16 cellular contexts compared by ENCODE assay signal in the genomic region with DNA sequence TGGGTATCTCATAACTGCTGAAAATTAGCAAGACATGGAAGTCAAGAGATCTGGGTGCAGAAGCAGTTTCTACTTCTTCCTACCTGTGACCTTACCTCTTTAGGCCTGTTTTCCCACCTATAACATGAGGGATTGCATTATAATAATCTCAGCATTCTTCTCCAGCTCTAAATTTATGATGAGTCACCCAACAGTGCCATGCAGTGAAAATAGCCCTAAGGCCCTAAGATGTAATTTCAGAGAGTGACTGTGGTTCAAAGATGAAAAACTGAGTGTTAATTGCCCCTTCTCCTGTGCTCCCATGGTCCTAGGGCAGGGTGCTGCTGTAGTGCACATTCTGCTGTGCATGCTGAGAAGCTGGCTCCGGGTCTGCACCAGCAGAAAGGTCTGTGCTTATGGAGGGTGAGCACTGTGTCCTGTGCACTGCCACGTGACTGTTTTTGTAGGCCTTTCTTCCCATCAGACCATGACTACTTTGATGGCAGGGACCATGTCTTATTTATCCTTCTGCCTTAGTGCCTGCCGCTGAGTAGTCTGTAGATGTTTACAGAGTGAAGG. TPM values are rescaled to one million over a fixed set of nuclear protein-coding genes. Genes with fewer than 3 reads are reported as not detected.
A peak's percentile ranks its signal among the peaks of the same experiment; 100 is the strongest.
DNase-seq lines count a peak whose midpoint lies in the region; ATAC-seq and TF ChIP-seq lines count a peak whose summit lies in the region.
"Had no signal": no experiment of that assay in that cellular context is flagged by ENCODE, and none has a peak within 500 bp of the region (broad histone marks: within the 10 kb centered on the region; RNA-seq: fewer than 3 reads in every experiment).

No MANE protein-coding gene starts in this region.

- H3K27ac Mint-ChIP-seq in activated CD4-positive, alpha-beta T cell treated with anti-CD3 and anti-CD28 coated beads, Interleukin-2, amount 10 ng/mL, durations not matched to agents 24 days and 14 days: peak overlapping the region; percentile 91
- peak overlapping the region; percentile 94 for H3K27ac Mint-ChIP-seq in stimulated activated effector memory CD8-positive, alpha-beta T cell treated with anti-CD3 and anti-CD28 coated beads, Interleukin-12 subunit alpha, Interleukin-12 subunit beta, amount 100 ng/mL, for 72 hours
- H3K27ac Mint-ChIP-seq: nephron had no signal

- H3K9me3 ChIP-seq in RWPE2 (ENCODE audit: severe bottlenecking): no peaks in the 10 kb centered on the region
- H3K9me3 ChIP-seq: Peyer's patch, thyroid gland had no signal

- intact Hi-C loops in activated CD4-positive, alpha-beta T cell treated with anti-CD3 and anti-CD28 coated beads, Interleukin-2, amount 10 ng/mL, durations not matched to agents 24 days and 14 days (cut with micrococcal nuclease): loop anchor here (10.0 kb wide), 1 partner anchor 541 kb away; the partner anchor contains the start of gene FGGY

- peaks cover 41% of the 10 kb centered on the region for H3K4me1 ChIP-seq in RWPE2 (ENCODE audit: insufficient read depth, poor library complexity, severe bottlenecking)

- H3K36me3 ChIP-seq in RWPE2 (ENCODE audit: low read depth): no peaks in the 10 kb centered on the region
- H3K36me3 ChIP-seq: Peyer's patch, thyroid gland had no signal

- H3K36me3 Mint-ChIP-seq in activated CD4-positive, alpha-beta T cell treated with anti-CD3 and anti-CD28 coated beads, Interleukin-2, amount 10 ng/mL, durations not matched to agents 24 days and 14 days (ENCODE audit: low read depth): no peaks in the 10 kb centered on the region
- H3K36me3 Mint-ChIP-seq in stimulated activated effector memory CD8-positive, alpha-beta T cell treated with anti-CD3 and anti-CD28 coated beads, Interleukin-12 subunit alpha, Interleukin-12 subunit beta, amount 100 ng/mL, for 72 hours: no peaks in the 10 kb centered on the region

- no peak overlapping the region for H3K4me3 Mint-ChIP-seq in activated CD4-positive, alpha-beta T cell treated with anti-CD3 and anti-CD28 coated beads, Interleukin-2, amount 10 ng/mL, durations not matched to agents 24 days and 14 days
- peak overlapping the region; percentile 39 for H3K4me3 Mint-ChIP-seq in stimulated activated effector memory CD8-positive, alpha-beta T cell treated with anti-CD3 and anti-CD28 coated beads, Interleukin-12 subunit alpha, Interleukin-12 subunit beta, amount 100 ng/mL, for 72 hours
- H3K4me3 Mint-ChIP-seq: nephron had no signal

- H3K9me3 Mint-ChIP-seq in activated CD4-positive, alpha-beta T cell treated with anti-CD3 and anti-CD28 coated beads, Interleukin-2, amount 10 ng/mL, durations not matched to agents 24 days and 14 days: peaks cover 7% of the 10 kb centered on the region
- H3K9me3 Mint-ChIP-seq in stimulated activated effector memory CD8-positive, alpha-beta T cell treated with anti-CD3 and anti-CD28 coated beads, Interleukin-12 subunit alpha, Interleukin-12 subunit beta, amount 100 ng/mL, for 72 hours: no peaks in the 10 kb centered on the region
- H3K9me3 Mint-ChIP-seq: nephron had no signal

- TF ChIP-seq CTCF in RWPE2 (IDR thresholded peaks at IDR 0.05; ENCODE audit: poor library complexity, severe bottlenecking): no peak
- no peak for TF ChIP-seq CTCF in epithelial cell of esophagus (IDR thresholded peaks at IDR 0.05; ENCODE audit: insufficient read depth, low read depth, low read length, missing control alignments)

- peaks cover 52% of the 10 kb centered on the region for H3K4me1 Mint-ChIP-seq in activated CD4-positive, alpha-beta T cell treated with anti-CD3 and anti-CD28 coated beads, Interleukin-2, amount 10 ng/mL, durations not matched to agents 24 days and 14 days
- H3K4me1 Mint-ChIP-seq in stimulated activated effector memory CD8-positive, alpha-beta T cell treated with anti-CD3 and anti-CD28 coated beads, Interleukin-12 subunit alpha, Interleukin-12 subunit beta, amount 100 ng/mL, for 72 hours: peaks cover 64% of the 10 kb centered on the region

- ATAC-seq in RWPE2 (ENCODE audit: low read depth) (peak; percentile 26; the same call in 1 of the 3 replicates), HG02610 (IDR thresholded peaks at IDR 0.05; ENCODE audit: unreplicated experiment) (no peak)
- no peak for ATAC-seq in stimulated activated effector memory CD8-positive, alpha-beta T cell treated with anti-CD3 and anti-CD28 coated beads, Interleukin-12 subunit alpha, Interleukin-12 subunit beta, amount 100 ng/mL, for 72 hours

- no peaks in the 10 kb centered on the region for H3K27me3 ChIP-seq in RWPE2 (ENCODE audit: insufficient read depth, poor library complexity, severe bottlenecking)
- H3K27me3 ChIP-seq: Peyer's patch, thyroid gland had no signal

- H3K27me3 Mint-ChIP-seq in activated CD4-positive, alpha-beta T cell treated with anti-CD3 and anti-CD28 coated beads, Interleukin-2, amount 10 ng/mL, durations not matched to agents 24 days and 14 days: no peaks in the 10 kb centered on the region

- no peak for DNase-seq in activated CD4-positive, alpha-beta T cell treated with anti-CD3 and anti-CD28 coated beads, Interleukin-2, amount 10 ng/mL, durations not matched to agents 24 days and 14 days
- DNase-seq in activated CD4-positive, alpha-beta T cell treated with anti-CD3 and anti-CD28 coated beads for 1 hour: no peak
- no peak for DNase-seq in RWPE2 (ENCODE audit: low spot score)
- DNase-seq in epithelial cell of esophagus (ENCODE audit: low read depth): peak; percentile 77
- no peak for DNase-seq in stimulated activated effector memory CD8-positive, alpha-beta T cell treated with anti-CD3 and anti-CD28 coated beads, Interleukin-12 subunit alpha, Interleukin-12 subunit beta, amount 100 ng/mL, for 72 hours (ENCODE audit: low spot score in 2 of 2)
- DNase-seq in stimulated activated CD4-positive, alpha-beta T cell treated with anti-CD3 and anti-CD28 coated beads, Interleukin-1b, Interleukin-23, amount 100 ng/mL, for 48 hours: no peak
- no peak for DNase-seq in NCI-H345 (lab: John Stamatoyannopoulos, UW)
- DNase-seq: ACHN, DMS153, NCI-H2171 treated with DMSO at 0.1 percent for 48 hours, Peyer's patch, thyroid gland had no signal

- peak overlapping the region; percentile 97 for H3K27ac ChIP-seq in RWPE2 (ENCODE audit: poor library complexity, severe bottlenecking)
- H3K27ac ChIP-seq: Peyer's patch, VCaP had no signal

- no peak overlapping the region for H3K4me3 ChIP-seq in RWPE2 (ENCODE audit: severe bottlenecking)
- H3K4me3 ChIP-seq in epithelial cell of esophagus (ENCODE audit: low read length): no peak overlapping the region
- H3K4me3 ChIP-seq: Peyer's patch, skin epidermis, thyroid gland had no signal

RNA-seq across cellular contexts. Expression of gene JUN, which starts 29.7 kb away (rescaled TPM):
- total RNA-seq in activated CD4-positive, alpha-beta T cell treated with anti-CD3 and anti-CD28 coated beads, Interleukin-2, amount 10 ng/mL, durations not matched to agents 24 days and 14 days: 51.6 and 52.6 TPM in 2 replicates

RNA-seq across cellular contexts. Expression of gene MYSM1, which starts 54.3 kb away (rescaled TPM):
- 42.4 and 43.9 TPM in 2 replicates for total RNA-seq in activated CD4-positive, alpha-beta T cell treated with anti-CD3 and anti-CD28 coated beads, Interleukin-2, amount 10 ng/mL, durations not matched to agents 24 days and 14 days
